In genomic region chr9:20044686-20045085, GRCh38 we compare ENCODE assay signal across 27 cellular contexts.
DNase-seq lines count a peak whose midpoint lies in the region; TF ChIP-seq lines count a peak whose summit lies in the region.
"Had no signal": no experiment of that assay in that cellular context is flagged by ENCODE, and none has a peak within 500 bp of the region (broad histone marks: within the 10 kb centered on the region; RNA-seq: fewer than 3 reads in every experiment).

No MANE protein-coding gene starts in this region.

- peak; percentile 17 for DNase-seq in DMS53 (lab: John Stamatoyannopoulos, UW)
- no peak for DNase-seq in DMS53 treated with DMSO at 0.1 percent for 48 hours (lab: John Stamatoyannopoulos, UW; ENCODE audit: unreplicated experiment)
- DNase-seq in HT1080 (ENCODE audit: low read depth): peak; percentile 47
- peak; percentile 12 for DNase-seq in mammary epithelial cell
- peak; percentile 81 for DNase-seq in kidney tubule cell (ENCODE audit: low spot score)
- no peak for DNase-seq in HuH-7.5 (ENCODE audit: low spot score)
- DNase-seq in thyroid gland: no peak
- DNase-seq in activated effector memory CD4-positive, alpha-beta T cell treated with Interleukin-2 at 50 U/mL for 16 hours: no peak
- DNase-seq: activated CD8-positive, alpha-beta memory T cell treated with anti-CD3 and anti-CD28 coated beads, Interleukin-2, amount 50 U/mL, for 4 hours; activated gamma-delta T cell; adrenal gland; AML-193; central memory CD4-positive, alpha-beta T cell; DND-41; dorsolateral prefrontal cortex; HFFc6; Kasumi-1; kidney; NCI-H1092 treated with DMSO at 0.1 percent for 48 hours; NCI-H2029 treated with DMSO at 0.1 percent for 48 hours; OCI-M1; SHP77; stimulated activated CD4-positive, alpha-beta T cell treated with anti-CD3 and anti-CD28 coated beads, Interleukin-4, amount 100 ng/mL, for 4 hours had no signal

- H3K79me2 ChIP-seq in mammary epithelial cell (ENCODE audit: insufficient read depth, low read length): no peaks in the 10 kb centered on the region

- BruUV-seq in mammary epithelial cell (replicated peaks; lab: Mats Ljungman, UMichigan): no TSS peak

- H3K36me3 ChIP-seq in mammary epithelial cell (ENCODE audit: insufficient read depth, low read length) (no peaks in the 10 kb centered on the region), thyroid gland (no peaks in the 10 kb centered on the region)
- H3K36me3 ChIP-seq: adrenal gland, right atrium auricular region, tibial nerve had no signal

- dilution Hi-C loops in mammary epithelial cell (cut with HindIII; ENCODE audit: low sequenced_read_pairs): no loop called here

- H3K27me3 ChIP-seq in mammary epithelial cell (ENCODE audit: insufficient read depth, low read length) (no peaks in the 10 kb centered on the region), thyroid gland (no peaks in the 10 kb centered on the region)
- H3K27me3 ChIP-seq: adrenal gland, dorsolateral prefrontal cortex, right atrium auricular region, tibial nerve had no signal

- H3K4me3 ChIP-seq in mammary epithelial cell (replicated peaks in 1 of 3; ENCODE audit: insufficient read depth in 1 of 3, low read depth in 2 of 3, low read length in 3 of 3) (no peak overlapping the region), thyroid gland (replicated peaks in 1 of 3) (no peak overlapping the region)
- H3K4me3 ChIP-seq: adrenal gland, dorsolateral prefrontal cortex, right atrium auricular region, tibial nerve had no signal

- TF ChIP-seq CTCF in mammary epithelial cell (conservative IDR thresholded peaks at IDR 0.05 in 1 of 2, IDR thresholded peaks at IDR 0.05 in 1 of 2; ENCODE audit: extremely low read depth in 1 of 2, insufficient read depth in 1 of 2, low read depth in 1 of 2, low read length in 2 of 2) (no peak), thyroid gland (IDR thresholded peaks at IDR 0.05) (no peak)

- H3K4me1 ChIP-seq in mammary epithelial cell (ENCODE audit: insufficient read depth, low read length): no peaks in the 10 kb centered on the region
- peaks cover 4 to 9% of the 10 kb centered on the region in 2 donors for H3K4me1 ChIP-seq in thyroid gland
- H3K4me1 ChIP-seq: adrenal gland had no signal

- H2AFZ ChIP-seq in mammary epithelial cell (ENCODE audit: low read depth, low read length): no peak overlapping the region

- H3K9me3 ChIP-seq in mammary epithelial cell (replicated peaks; ENCODE audit: insufficient read depth, low read length) (no peaks in the 10 kb centered on the region), thyroid gland (no peaks in the 10 kb centered on the region)
- H3K9me3 ChIP-seq: adrenal gland, right atrium auricular region, tibial nerve had no signal

- intact Hi-C loops in mammary epithelial cell (cut with micrococcal nuclease) (no loop called here), thyroid gland (cut with DNase I) (no loop called here)

- no peak overlapping the region for H3K9ac ChIP-seq in mammary epithelial cell (ENCODE audit: insufficient read depth, low read length)

- in situ Hi-C loops in mammary epithelial cell (cut with MboI; ENCODE audit: low sequenced_read_pairs in 2 of 2): no loop called here

- H4K20me1 ChIP-seq in mammary epithelial cell (ENCODE audit: insufficient read depth, low read length): no peaks in the 10 kb centered on the region

- TF ChIP-seq POLR2A in thyroid gland (IDR thresholded peaks at IDR 0.05): no peak

- CTCF ChIA-PET in mammary epithelial cell (lab: Charles Lee; ENCODE audit: low non-redundant PET): no interaction called here

- H3K27ac ChIP-seq in mammary epithelial cell (ENCODE audit: insufficient read depth, low read depth, low read length) (no peak overlapping the region), thyroid gland (no peak overlapping the region)
- H3K27ac ChIP-seq: 22Rv1, adrenal gland, dorsolateral prefrontal cortex, epithelial cell of prostate, right atrium auricular region, tibial nerve had no signal

- H3K4me2 ChIP-seq in mammary epithelial cell (ENCODE audit: insufficient read depth, low read depth, low read length): no peak overlapping the region

Comparison
In these comparisons a context has a peak if more than half of its experiments do, and no peak if none do; other contexts are left out.
1. DNase-seq: peak in DMS53 (single experiment), HT1080 (single experiment), mammary epithelial cell (single experiment) and kidney tubule cell (single experiment); none in DMS53 treated with DMSO at 0.1 percent for 48 hours (single experiment), HuH-7.5 (single experiment), thyroid gland (0 of 2) and activated effector memory CD4-positive, alpha-beta T cell treated with Interleukin-2 at 50 U/mL for 16 hours (single experiment).